1 cellular context compared by ENCODE assay signal in the genomic region with DNA sequence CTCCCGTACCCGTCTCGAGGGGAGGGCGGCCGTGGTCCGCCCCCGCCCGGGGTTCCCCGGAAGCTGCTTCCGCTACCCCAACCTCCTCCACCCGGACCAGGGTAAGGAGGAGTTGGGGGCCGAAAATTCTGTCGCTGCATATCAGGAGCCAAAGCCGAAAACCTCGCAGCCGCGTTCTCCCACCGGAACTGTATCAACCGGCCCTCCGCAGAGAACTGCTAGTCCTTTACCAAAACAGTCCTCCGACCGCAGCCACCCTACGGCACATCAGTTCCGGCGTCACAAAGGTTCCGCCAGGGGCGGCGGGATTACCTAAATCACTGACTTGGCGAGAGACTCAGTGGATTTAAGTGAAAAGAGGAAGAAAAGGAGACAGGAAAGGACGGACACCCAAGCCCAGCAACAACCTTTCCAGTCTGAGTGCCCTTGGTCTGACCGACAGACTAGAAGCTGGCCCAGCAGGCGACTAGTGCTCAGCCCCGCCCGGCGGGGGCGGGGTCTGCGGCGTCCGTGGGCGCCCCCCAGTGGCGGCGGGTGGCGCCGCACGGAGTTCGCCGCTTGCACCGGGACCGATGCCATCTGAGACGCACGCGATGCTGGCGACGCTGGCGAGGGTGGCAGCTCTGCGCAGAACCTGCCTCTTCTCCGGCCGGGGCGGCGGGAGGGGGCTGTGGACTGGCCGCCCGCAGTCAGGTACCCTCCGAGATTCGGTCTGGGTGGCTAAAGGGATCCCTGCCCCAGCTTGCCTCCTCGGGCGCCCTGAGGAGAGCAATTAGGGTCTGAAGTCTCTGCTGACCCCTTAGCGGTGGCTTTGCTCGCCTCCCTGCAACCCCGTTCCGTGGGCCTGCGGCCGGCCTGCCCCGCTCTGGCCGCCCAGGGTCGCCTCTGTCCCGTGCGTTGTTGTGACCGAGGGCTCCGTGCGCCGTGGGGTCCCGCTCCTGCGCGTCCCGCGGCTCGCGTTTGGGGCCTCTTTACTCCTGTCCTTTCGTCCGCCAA.
A peak's percentile ranks its signal among the peaks of the same experiment; 100 is the strongest.
TF ChIP-seq lines count a peak whose summit lies in the region.

Gene MPLKIP (minus strand): TSS at position 195 of the 996 bp plus-strand sequence. CDS start 55 bp downstream, at position 140.
Gene SUGCT (plus strand): TSS at position 578 of the 996 bp plus-strand sequence.

TF ChIP-seq in SK-N-SH treated with all-trans-retinoic acid at 6 μM for 48 hours, 23 proteins besides CTCF, POLR2A, EP300 and RAD21 (continued from another document):
- TF ChIP-seq PATZ1 (CRISPR knock-in tag; IDR thresholded peaks at IDR 0.05; ENCODE audit: borderline replicate concordance) (0 out of 2 replicates have a peak, but pooled peaks have one; percentile 24), PPARA (CRISPR knock-in tag; IDR thresholded peaks at IDR 0.05; ENCODE audit: borderline replicate concordance) (no peak), OSR1 (CRISPR knock-in tag; IDR thresholded peaks at IDR 0.05) (no peak)
